ENCODE assay signal across 11 cellular contexts in the genomic region with DNA sequence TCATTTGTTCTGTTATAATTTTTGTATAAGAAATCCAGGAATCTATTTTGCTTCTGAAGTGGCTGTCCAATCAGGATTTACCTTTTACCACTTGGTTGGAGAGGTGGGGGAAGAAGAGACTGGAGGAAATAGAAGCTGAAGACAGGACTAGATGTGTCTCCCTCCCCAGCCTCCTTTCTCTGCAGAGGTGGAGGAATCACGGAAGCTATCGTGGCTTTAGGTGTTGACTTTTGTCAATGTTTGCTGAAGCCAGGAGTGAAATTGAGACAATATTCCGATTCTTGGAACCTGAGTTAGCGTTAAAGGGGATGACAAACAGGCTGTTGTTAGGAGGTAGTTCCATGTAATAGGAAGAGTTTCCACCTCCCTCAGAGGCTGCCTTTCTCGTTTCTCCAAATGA.
"Had no signal": no experiment of that assay in that cellular context is flagged by ENCODE, and none has a peak within 500 bp of the region (broad histone marks: within the 10 kb centered on the region; RNA-seq: fewer than 3 reads in every experiment).

No MANE protein-coding gene starts in this region.

- H3K27me3 ChIP-seq: cardiac muscle cell, esophagus squamous epithelium, foreskin keratinocyte, pancreas had no signal

- H3K36me3 ChIP-seq: cardiac muscle cell, esophagus squamous epithelium, pancreas, stomach, thoracic aorta had no signal

- FAIRE-seq: colon, pancreas had no signal

- H3K9me3 Mint-ChIP-seq: activated CD4-positive, alpha-beta memory T cell treated with anti-CD3 and anti-CD28 coated beads, Interleukin-2, amount 10 ng/mL, durations not matched to agents 7 days and 5 days; nephron progenitor cell had no signal

- H3K27ac ChIP-seq: cardiac muscle cell, esophagus squamous epithelium, foreskin keratinocyte, pancreas, stomach, thoracic aorta had no signal

- H3K4me3 ChIP-seq: cardiac muscle cell, esophagus squamous epithelium, pancreas, thoracic aorta had no signal

- H3K4me1 ChIP-seq: foreskin keratinocyte, pancreas had no signal

- H3K27ac Mint-ChIP-seq: activated CD4-positive, alpha-beta memory T cell treated with anti-CD3 and anti-CD28 coated beads, Interleukin-2, amount 10 ng/mL, durations not matched to agents 7 days and 5 days; nephron progenitor cell had no signal

- H3K4me3 Mint-ChIP-seq: activated CD4-positive, alpha-beta memory T cell treated with anti-CD3 and anti-CD28 coated beads, Interleukin-2, amount 10 ng/mL, durations not matched to agents 7 days and 5 days; nephron progenitor cell had no signal

- H3K9me3 ChIP-seq: esophagus squamous epithelium, pancreas, stomach, thoracic aorta had no signal

- DNase-seq: activated naive CD4-positive, alpha-beta T cell; esophagus squamous epithelium; stimulated activated CD4-positive, alpha-beta T cell treated with anti-CD3 and anti-CD28 coated beads, Interleukin-4, amount 100 ng/mL, for 4 hours; stomach had no signal
